11 cellular contexts compared by ENCODE assay signal in genomic region chr14:65074449-65075155, GRCh38. TPM values are rescaled to one million over a fixed set of nuclear protein-coding genes. Genes with fewer than 3 reads are reported as not detected.
DNase-seq lines count a peak whose midpoint lies in the region; ATAC-seq and TF ChIP-seq lines count a peak whose summit lies in the region.
"Had no signal": no experiment of that assay in that cellular context is flagged by ENCODE, and none has a peak within 500 bp of the region (broad histone marks: within the 10 kb centered on the region; RNA-seq: fewer than 3 reads in every experiment).

No MANE protein-coding gene starts in this region.

- H3K4me3 ChIP-seq in suprapubic skin (no peak overlapping the region), ascending aorta (no peak overlapping the region)

- H3K36me3 ChIP-seq in suprapubic skin (peaks cover 36% of the 10 kb centered on the region), ascending aorta (peaks cover 26 to 48% of the 10 kb centered on the region in 2 donors)

- H3K9me3 ChIP-seq in suprapubic skin (no peaks in the 10 kb centered on the region), ascending aorta (no peaks in the 10 kb centered on the region)

- intact Hi-C loops in ascending aorta (cut with DNase I), result no loop called here

- WGBS in suprapubic skin, result 48% methylated on average over 3 of the region's 3 CpGs

- no peak for TF ChIP-seq POLR2A in suprapubic skin (IDR thresholded peaks at IDR 0.05)

- no peaks in the 10 kb centered on the region for H3K9me3 Mint-ChIP-seq in activated T-cell treated with anti-CD3 and anti-CD28 coated beads, Interleukin-2, amount 50 U/mL, for 72 hours
- no peaks in the 10 kb centered on the region for H3K9me3 Mint-ChIP-seq in activated T-cell treated with anti-CD3 and anti-CD28 coated beads, Interleukin-2, amount 50 U/mL, for 4 hours
- no peaks in the 10 kb centered on the region for H3K9me3 Mint-ChIP-seq in activated T-helper 17 cell treated with anti-CD3 and anti-CD28 coated beads, Interleukin-2, amount 50 U/mL, for 72 hours
- H3K9me3 Mint-ChIP-seq: activated T-helper 2 cell treated with anti-CD3 and anti-CD28 coated beads, Interferon-gamma antibody, Interleukin-2, Interleukin-4, amounts not matched to agents 10 μg/mL and 5 μg/mL and 100 μg/mL, durations not matched to agents 14 hours and 24 hours and 36 hours had no signal

- H3K27ac Mint-ChIP-seq in activated T-cell treated with anti-CD3 and anti-CD28 coated beads, Interleukin-2, amount 50 U/mL, for 72 hours, result peak overlapping the region; percentile 48
- peak overlapping the region; percentile 90 for H3K27ac Mint-ChIP-seq in activated T-helper 17 cell treated with anti-CD3 and anti-CD28 coated beads, Interleukin-2, amount 50 U/mL, for 72 hours
- H3K27ac Mint-ChIP-seq: activated T-helper 2 cell treated with anti-CD3 and anti-CD28 coated beads, Interferon-gamma antibody, Interleukin-2, Interleukin-4, amounts not matched to agents 10 μg/mL and 5 μg/mL and 100 μg/mL, durations not matched to agents 14 hours and 24 hours and 36 hours had no signal

- no peak for DNase-seq in activated T-cell treated with anti-CD3 and anti-CD28 coated beads, Interleukin-2, amount 50 U/mL, for 72 hours
- DNase-seq in activated T-cell treated with anti-CD3 and anti-CD28 coated beads, Interleukin-2, amount 50 U/mL, for 4 hours, result no peak
- DNase-seq in suprapubic skin (ENCODE audit: low spot score in 2 of 2) (no peak), ascending aorta (ENCODE audit: low spot score in 2 of 2) (no peak)
- DNase-seq: IMR-90, NCI-H510A had no signal

- peaks cover 5 to 17% of the 10 kb centered on the region in 2 donors for H3K36me3 Mint-ChIP-seq in activated T-cell treated with anti-CD3 and anti-CD28 coated beads, Interleukin-2, amount 50 U/mL, for 72 hours (ENCODE audit: insufficient read depth in 2 of 2)
- peaks cover 43% of the 10 kb centered on the region for H3K36me3 Mint-ChIP-seq in activated T-cell treated with anti-CD3 and anti-CD28 coated beads, Interleukin-2, amount 50 U/mL, for 4 hours (ENCODE audit: insufficient read depth)
- peaks cover 79% of the 10 kb centered on the region for H3K36me3 Mint-ChIP-seq in activated T-helper 17 cell treated with anti-CD3 and anti-CD28 coated beads, Interleukin-2, amount 50 U/mL, for 72 hours (ENCODE audit: low read depth)

- TF ChIP-seq CTCF in suprapubic skin (IDR thresholded peaks at IDR 0.05) (no peak), ascending aorta (IDR thresholded peaks at IDR 0.05) (no peak)

- H3K27ac ChIP-seq in layer of hippocampus (ENCODE audit: low read depth, low read length) (peak overlapping the region; percentile 65), suprapubic skin (peak overlapping the region; percentile 4), ascending aorta (no peak overlapping the region)

- ATAC-seq in activated T-cell treated with anti-CD3 and anti-CD28 coated beads, Interleukin-2, amount 50 U/mL, for 72 hours (replicated peaks in 1 of 2), result no peak
- no peak for ATAC-seq in activated T-cell treated with anti-CD3 and anti-CD28 coated beads, Interleukin-2, amount 50 U/mL, for 4 hours
- no peak for ATAC-seq in activated T-helper 17 cell treated with anti-CD3 and anti-CD28 coated beads, Interleukin-2, amount 50 U/mL, for 72 hours (replicated peaks)
- no peak for ATAC-seq in GM21786 (IDR thresholded peaks at IDR 0.05; ENCODE audit: unreplicated experiment)
- no peak for ATAC-seq in HG03354 (IDR thresholded peaks at IDR 0.05; ENCODE audit: poor library complexity, severe bottlenecking, unreplicated experiment)

- peaks cover 25% of the 10 kb centered on the region for H3K4me1 Mint-ChIP-seq in activated T-cell treated with anti-CD3 and anti-CD28 coated beads, Interleukin-2, amount 50 U/mL, for 72 hours (ENCODE audit: low read depth)
- H3K4me1 Mint-ChIP-seq in activated T-cell treated with anti-CD3 and anti-CD28 coated beads, Interleukin-2, amount 50 U/mL, for 4 hours (ENCODE audit: low read depth), result peaks cover 27% of the 10 kb centered on the region
- peaks cover 19% of the 10 kb centered on the region for H3K4me1 Mint-ChIP-seq in activated T-helper 17 cell treated with anti-CD3 and anti-CD28 coated beads, Interleukin-2, amount 50 U/mL, for 72 hours

- H3K27me3 Mint-ChIP-seq in activated T-cell treated with anti-CD3 and anti-CD28 coated beads, Interleukin-2, amount 50 U/mL, for 72 hours (ENCODE audit: low read depth), result no peaks in the 10 kb centered on the region
- no peaks in the 10 kb centered on the region for H3K27me3 Mint-ChIP-seq in activated T-cell treated with anti-CD3 and anti-CD28 coated beads, Interleukin-2, amount 50 U/mL, for 4 hours (ENCODE audit: low read depth)
- no peaks in the 10 kb centered on the region for H3K27me3 Mint-ChIP-seq in activated T-helper 17 cell treated with anti-CD3 and anti-CD28 coated beads, Interleukin-2, amount 50 U/mL, for 72 hours

- no peak overlapping the region for H3K4me3 Mint-ChIP-seq in activated T-cell treated with anti-CD3 and anti-CD28 coated beads, Interleukin-2, amount 50 U/mL, for 72 hours
- H3K4me3 Mint-ChIP-seq in activated T-cell treated with anti-CD3 and anti-CD28 coated beads, Interleukin-2, amount 50 U/mL, for 4 hours, result no peak overlapping the region
- H3K4me3 Mint-ChIP-seq in activated T-helper 17 cell treated with anti-CD3 and anti-CD28 coated beads, Interleukin-2, amount 50 U/mL, for 72 hours, result no peak overlapping the region

- TF ChIP-seq EP300 in suprapubic skin (IDR thresholded peaks at IDR 0.05), result no peak

- peaks cover 68% of the 10 kb centered on the region for H3K4me1 ChIP-seq in suprapubic skin
- peaks cover 0 to 9% of the 10 kb centered on the region in 2 donors for H3K4me1 ChIP-seq in ascending aorta

- H3K27me3 ChIP-seq in layer of hippocampus (ENCODE audit: control insufficient read depth, insufficient read depth, low read length) (no peaks in the 10 kb centered on the region), suprapubic skin (no peaks in the 10 kb centered on the region), ascending aorta (no peaks in the 10 kb centered on the region)

RNA-seq across cellular contexts. Expression of gene MAX, which starts 27.7 kb away (rescaled TPM):
- total RNA-seq in activated T-cell treated with anti-CD3 and anti-CD28 coated beads, Interleukin-2, amount 50 U/mL, for 72 hours, result 100 to 1,000 TPM; 115 to 118 TPM
- total RNA-seq in activated T-cell treated with anti-CD3 and anti-CD28 coated beads, Interleukin-2, amount 50 U/mL, for 4 hours, result 100 to 1,000 TPM; 134 to 151 (median 143) TPM
- total RNA-seq in activated T-helper 17 cell treated with anti-CD3 and anti-CD28 coated beads, Interleukin-2, amount 50 U/mL, for 72 hours, result 100 to 1,000 TPM; 105 to 139 TPM
- total RNA-seq in suprapubic skin (100 to 1,000 TPM in 1 of 4 donors, 10 to 100 TPM in 3; 79.0 to 112 (median 90.4) TPM), ascending aorta (26.8 TPM)

Comparison
In these comparisons a context has a peak if more than half of its experiments do, and no peak if none do; other contexts are left out.
1. H3K27ac ChIP-seq: peak in layer of hippocampus (single experiment) and suprapubic skin (single experiment); none in ascending aorta (0 of 2).